In the genomic region with DNA sequence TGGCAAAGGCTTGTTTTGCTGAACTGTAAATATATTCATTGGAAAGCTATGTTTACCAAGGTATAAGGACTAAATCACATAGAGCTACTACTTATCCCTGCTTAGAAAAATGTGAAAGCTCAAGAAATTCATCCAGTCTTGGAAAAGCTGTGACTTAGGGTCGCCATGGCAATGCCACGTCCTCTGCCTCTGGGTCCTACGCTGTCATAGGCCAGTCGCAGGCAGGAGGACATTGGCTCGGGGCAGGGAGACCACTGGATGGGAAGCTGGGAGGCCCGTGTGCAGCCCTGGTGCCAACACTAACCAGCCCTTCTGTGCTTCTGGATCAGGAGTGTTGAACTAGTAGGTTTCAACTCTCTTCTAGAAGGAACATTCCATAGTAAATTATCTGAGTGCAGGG, we compare ENCODE assay signal across 11 cellular contexts.
DNase-seq lines count a peak whose midpoint lies in the region; ATAC-seq, FAIRE-seq and TF ChIP-seq lines count a peak whose summit lies in the region.
"Had no signal": no experiment of that assay in that cellular context is flagged by ENCODE, and none has a peak within 500 bp of the region (broad histone marks: within the 10 kb centered on the region; RNA-seq: fewer than 3 reads in every experiment).

No MANE protein-coding gene starts in this region.

- no peaks in the 10 kb centered on the region for H3K36me3 Mint-ChIP-seq in nephron progenitor cell (ENCODE audit: low read depth)
- H3K36me3 Mint-ChIP-seq: type B pancreatic cell had no signal

- H3K4me2 ChIP-seq in H1 (ENCODE audit: insufficient read depth in 1 of 2, low read depth in 2 of 2, low read length in 2 of 2), result no peak overlapping the region

- H4K20me1 ChIP-seq in H1 (replicated peaks in 1 of 2; ENCODE audit: control insufficient read depth in 1 of 2, insufficient read depth in 2 of 2, low read length in 2 of 2), result no peaks in the 10 kb centered on the region

- no peak overlapping the region for H3K14ac ChIP-seq in H1 (ENCODE audit: insufficient read length)

- no peak overlapping the region for H3K4ac ChIP-seq in H1 (replicated peaks; ENCODE audit: insufficient read length, low read depth, low read length)

- TF ChIP-seq CTCF in H1 (IDR thresholded peaks at IDR 0.05; ENCODE audit: control extremely low read depth in 1 of 3, insufficient read depth in 1 of 3, low read depth in 1 of 3, low read length in 3 of 3) (no peak), suprapubic skin (IDR thresholded peaks at IDR 0.05) (no peak), nephron progenitor cell (IDR thresholded peaks at IDR 0.05) (no peak)

- no peak overlapping the region for H4K5ac ChIP-seq in H1 (ENCODE audit: insufficient read length, low read depth, low read length)

- no peak overlapping the region for H3K27ac ChIP-seq in H1 (ENCODE audit: low read depth, low read length)
- H3K27ac ChIP-seq in suprapubic skin, result peak overlapping the region; percentile 66

- DNase-seq in H1 (ENCODE audit: low read depth in 1 of 2, low spot score in 2 of 2), result no peak
- DNase-seq in suprapubic skin (ENCODE audit: low spot score in 2 of 2), result no peak
- DNase-seq in nephron progenitor cell, result no peak
- DNase-seq in effector CD8-positive, alpha-beta T cell (lab: John Stamatoyannopoulos, UW), result no peak
- DNase-seq in stimulated activated CD4-positive, alpha-beta T cell treated with anti-CD3 and anti-CD28 coated beads, Interleukin-4, amount 100 ng/mL, for 4 hours, result no peak

- H2BK5ac ChIP-seq in H1 (ENCODE audit: low read depth, low read length), result no peak overlapping the region

- POLR2A ChIA-PET in H1 (lab: Charles Lee; ENCODE audit: partially characterized antibody), result no interaction called here

- peaks cover 23% of the 10 kb centered on the region for H3K27me3 Mint-ChIP-seq in nephron progenitor cell (ENCODE audit: low read depth, poor library complexity)

- peaks cover 33% of the 10 kb centered on the region for H3K9me3 Mint-ChIP-seq in nephron progenitor cell

- H3K9ac ChIP-seq in H1 (replicated peaks in 1 of 4; ENCODE audit: extremely low read depth in 1 of 4, low read depth in 3 of 4, low read length in 3 of 4), result no peak overlapping the region

- CTCF ChIA-PET in H1 (lab: Charles Lee; ENCODE audit: partially characterized antibody), result interaction anchor here (0.6 to 10.0 kb wide), 42 partner anchors 10 to 300 kb away, joined by 3 to 132 read pairs (median 4); no protein-coding TSS in a partner anchor

- no peak overlapping the region for H3K56ac ChIP-seq in H1 (replicated peaks; ENCODE audit: insufficient read length, low read depth, low read length)

- no peak overlapping the region for H3K4me3 Mint-ChIP-seq in nephron progenitor cell
- H3K4me3 Mint-ChIP-seq: type B pancreatic cell had no signal

- no peak overlapping the region for H3K18ac ChIP-seq in H1 (ENCODE audit: extremely low read depth, low read length)

- no peak overlapping the region for H3K23ac ChIP-seq in H1 (ENCODE audit: insufficient read length)

- H3K4me1 ChIP-seq in H1 (replicated peaks in 1 of 4; ENCODE audit: control insufficient read depth in 3 of 4, insufficient read depth in 4 of 4, low read length in 3 of 4) (no peaks in the 10 kb centered on the region; a peak in 1 of 7 replicates), suprapubic skin (peaks cover 22% of the 10 kb centered on the region)

- no peak for FAIRE-seq in H1 (lab: Jason Lieb, UNC)
- FAIRE-seq: frontal cortex had no signal

- H3K9me3 ChIP-seq in H1 (ENCODE audit: insufficient read depth in 2 of 2, low read depth in 1 of 2, low read length in 1 of 2), result peaks cover 19 to 24% of the 10 kb centered on the region in 2 experiments
- H3K9me3 ChIP-seq in suprapubic skin, result no peaks in the 10 kb centered on the region
- H3K9me3 ChIP-seq: left lung had no signal

- H3K23me2 ChIP-seq in H1 (ENCODE audit: low read depth, low read length), result no peaks in the 10 kb centered on the region

- no peak overlapping the region for H4K8ac ChIP-seq in H1 (ENCODE audit: extremely low read depth, insufficient read depth, low read length)

- no peaks in the 10 kb centered on the region for H3K79me2 ChIP-seq in H1 (ENCODE audit: control insufficient read depth in 1 of 2, insufficient read depth in 2 of 2, low read length in 2 of 2)

- 0 out of 2 replicates have a peak overlapping the region, but pooled peaks have one; percentile 48 for H2BK20ac ChIP-seq in H1 (ENCODE audit: low read length)

- TF ChIP-seq EP300 in H1 (IDR thresholded peaks at IDR 0.05; ENCODE audit: borderline replicate concordance in 1 of 2, low read depth in 2 of 2, low read length in 2 of 2) (no peak), suprapubic skin (IDR thresholded peaks at IDR 0.05) (no peak)

- TF ChIP-seq POLR2A in H1 (IDR thresholded peaks at IDR 0.05; ENCODE audit: control extremely low read depth in 1 of 2, low read depth in 2 of 2, low read length in 2 of 2), result no peak
- TF ChIP-seq POLR2A in suprapubic skin (IDR thresholded peaks at IDR 0.05), result no peak

- H2BK15ac ChIP-seq in H1 (ENCODE audit: low read length), result no peak overlapping the region

- H3K27me3 ChIP-seq in H1 (replicated peaks in 1 of 4; ENCODE audit: control insufficient read depth in 3 of 4, extremely low read depth in 1 of 4, insufficient read depth in 3 of 4, low read length in 3 of 4), result no peaks in the 10 kb centered on the region
- no peaks in the 10 kb centered on the region for H3K27me3 ChIP-seq in suprapubic skin

- H2BK12ac ChIP-seq in H1 (ENCODE audit: low read depth, low read length), result no peak overlapping the region

- H3K79me1 ChIP-seq in H1 (ENCODE audit: low read depth, low read length), result no peaks in the 10 kb centered on the region

- H2AK5ac ChIP-seq in H1 (ENCODE audit: low read depth, low read length), result no peak overlapping the region

- H3K36me3 ChIP-seq in H1 (ENCODE audit: control insufficient read depth in 2 of 4, insufficient read depth in 4 of 4, low read length in 3 of 4) (no peaks in the 10 kb centered on the region; a peak in 1 of 8 replicates), suprapubic skin (no peaks in the 10 kb centered on the region)
- H3K36me3 ChIP-seq: left lung had no signal

- no peak for TF ChIP-seq RAD21 in H1 (IDR thresholded peaks at IDR 0.05 in 1 of 2, conservative IDR thresholded peaks at IDR 0.05 in 1 of 2; ENCODE audit: low read depth in 2 of 2, low read length in 2 of 2)

- ATAC-seq in GM19395 (IDR thresholded peaks at IDR 0.05; ENCODE audit: unreplicated experiment) (peak; percentile 21), HG03280 (IDR thresholded peaks at IDR 0.05; ENCODE audit: unreplicated experiment) (peak; percentile 20), GM21447 (IDR thresholded peaks at IDR 0.05; ENCODE audit: unreplicated experiment) (no peak)

- peaks cover 7% of the 10 kb centered on the region for H3K4me1 Mint-ChIP-seq in nephron progenitor cell

- no peak overlapping the region for H4K91ac ChIP-seq in H1 (replicated peaks; ENCODE audit: insufficient read length, low read length)

- WGBS in H1 (ENCODE audit: extremely low coverage in 1 of 2, insufficient coverage in 1 of 2, insufficient read length in 1 of 2, insufficient replicate concordance in 2 of 2, low coverage in 1 of 2, low lambda C conversion rate in 2 of 2, missing lambda C conversion rate in 1 of 2), 2 experiments, result 76% methylated on average over 6 of the region's 6 CpGs; no CpG with 5 or more reads in 1 of the 2 experiments
- WGBS in suprapubic skin, result 51% methylated on average over 6 of the region's 6 CpGs

- H2AFZ ChIP-seq in H1 (ENCODE audit: low read length), result no peak overlapping the region

- H3K27ac Mint-ChIP-seq in nephron progenitor cell, result no peak overlapping the region
- H3K27ac Mint-ChIP-seq: type B pancreatic cell had no signal

- H2BK120ac ChIP-seq in H1 (replicated peaks; ENCODE audit: low read depth, low read length), result no peak overlapping the region

- H3K4me3 ChIP-seq in H1 (ENCODE audit: extremely low read depth in 1 of 4, insufficient read depth in 2 of 4, low read depth in 3 of 4, low read length in 4 of 4) (no peak overlapping the region), suprapubic skin (no peak overlapping the region)
- H3K4me3 ChIP-seq: left lung had no signal

TF ChIP-seq in H1, 55 proteins besides CTCF, POLR2A, EP300 and RAD21:
- TF ChIP-seq EGR1 (IDR thresholded peaks at IDR 0.05; ENCODE audit: borderline replicate concordance, low read depth, low read length) (no peak), SUZ12 (IDR thresholded peaks at IDR 0.05; ENCODE audit: low read length) (no peak), MAFK (IDR thresholded peaks at IDR 0.05; ENCODE audit: low read depth, low read length) (no peak), RBBP5 (IDR thresholded peaks at IDR 0.05; ENCODE audit: borderline replicate concordance, low read depth, low read length) (no peak), TAF7 (optimal IDR thresholded peaks at IDR 0.05; ENCODE audit: borderline replicate concordance, low read depth, low read length) (no peak), CTBP2 (IDR thresholded peaks at IDR 0.05; ENCODE audit: borderline replicate concordance, insufficient read depth, insufficient read length, low read length) (no peak), CBX8 (IDR thresholded peaks at IDR 0.05; ENCODE audit: borderline replicate concordance, low read depth, low read length) (no peak), SIRT6 (IDR thresholded peaks at IDR 0.05; ENCODE audit: low read length) (no peak), SAP30 (IDR thresholded peaks at IDR 0.05; ENCODE audit: insufficient read depth, insufficient replicate concordance, low read length) (no peak), CBX5 (IDR thresholded peaks at IDR 0.05; ENCODE audit: low read depth, low read length) (no peak), EZH2 (IDR thresholded peaks at IDR 0.05; ENCODE audit: low read depth, low read length, severe bottlenecking) (no peak)
